Comparison of ENCODE assay signal across 20 cellular contexts in genomic region chr6:119384444-119384843, GRCh38.
"Had no signal": no experiment of that assay in that cellular context is flagged by ENCODE, and none has a peak within 500 bp of the region (broad histone marks: within the 10 kb centered on the region; RNA-seq: fewer than 3 reads in every experiment).

No MANE protein-coding gene starts in this region.

- H3K4me3 ChIP-seq: breast epithelium, esophagus muscularis mucosa, hepatocyte, lung, thoracic aorta, upper lobe of left lung had no signal

- H3K4me1 Mint-ChIP-seq: activated B cell treated with CpG ODN at 0.5 μM for 24 hours; activated CD8-positive, alpha-beta memory T cell treated with anti-CD3 and anti-CD28 coated beads, Interleukin-2, amount 10 ng/mL, durations not matched to agents 7 days and 5 days; mesothelial cell of epicardium; nephron progenitor cell; T-cell had no signal

- H3K4me3 Mint-ChIP-seq: activated B cell treated with CpG ODN at 0.5 μM for 24 hours; activated CD4-positive, alpha-beta memory T cell treated with anti-CD3 and anti-CD28 coated beads for 36 hours; activated CD8-positive, alpha-beta memory T cell treated with anti-CD3 and anti-CD28 coated beads, Interleukin-2, amount 10 ng/mL, durations not matched to agents 7 days and 5 days; dendritic cell treated with granulocyte-macrophage colony-stimulating factor and Interleukin-4, amounts not matched to agents 40 ng/mL and 50 ng/mL, for 4 days; mesothelial cell of epicardium; nephron progenitor cell; stimulated activated naive B cell treated with anti-CD40 and anti-IgM and Interleukin-4, amounts not matched to agents 10 μg/mL and 1 μg/mL and 100 μg/mL, for 72 hours; T-cell had no signal

- DNase-seq: activated B cell treated with CpG ODN at 0.5 μM for 24 hours; activated CD4-positive, alpha-beta memory T cell treated with anti-CD3 and anti-CD28 coated beads for 36 hours; activated CD4-positive, alpha-beta T cell treated with anti-CD3 and anti-CD28 coated beads for 4 hours; activated CD8-positive, alpha-beta memory T cell treated with anti-CD3 and anti-CD28 coated beads, Interleukin-2, amount 10 ng/mL, durations not matched to agents 7 days and 5 days; activated naive CD4-positive, alpha-beta T cell treated with Interleukin-2 at 50 U/mL for 16 hours; anterior cingulate cortex; effector CD8-positive, alpha-beta T cell; left colon; nephron progenitor cell; nucleus accumbens; stimulated activated naive B cell treated with anti-CD40 and anti-IgM and Interleukin-4, amounts not matched to agents 10 μg/mL and 1 μg/mL and 100 μg/mL, for 72 hours; T-cell; upper lobe of left lung had no signal

- H3K27me3 Mint-ChIP-seq: activated B cell treated with CpG ODN at 0.5 μM for 24 hours; activated CD4-positive, alpha-beta memory T cell treated with anti-CD3 and anti-CD28 coated beads for 36 hours; activated CD8-positive, alpha-beta memory T cell treated with anti-CD3 and anti-CD28 coated beads, Interleukin-2, amount 10 ng/mL, durations not matched to agents 7 days and 5 days; dendritic cell treated with granulocyte-macrophage colony-stimulating factor and Interleukin-4, amounts not matched to agents 40 ng/mL and 50 ng/mL, for 4 days; stimulated activated naive B cell treated with anti-CD40 and anti-IgM and Interleukin-4, amounts not matched to agents 10 μg/mL and 1 μg/mL and 100 μg/mL, for 72 hours; T-cell had no signal

- H3K27ac Mint-ChIP-seq: activated B cell treated with CpG ODN at 0.5 μM for 24 hours; activated CD4-positive, alpha-beta memory T cell treated with anti-CD3 and anti-CD28 coated beads for 36 hours; activated CD8-positive, alpha-beta memory T cell treated with anti-CD3 and anti-CD28 coated beads, Interleukin-2, amount 10 ng/mL, durations not matched to agents 7 days and 5 days; dendritic cell treated with granulocyte-macrophage colony-stimulating factor and Interleukin-4, amounts not matched to agents 40 ng/mL and 50 ng/mL, for 4 days; mesothelial cell of epicardium; nephron progenitor cell; stimulated activated naive B cell treated with anti-CD40 and anti-IgM and Interleukin-4, amounts not matched to agents 10 μg/mL and 1 μg/mL and 100 μg/mL, for 72 hours; T-cell had no signal
